Comparison of ENCODE assay signal across 23 cellular contexts in genomic region chr1:227870375-227870774, GRCh38. TPM values are rescaled to one million over a fixed set of nuclear protein-coding genes. Genes with fewer than 3 reads are reported as not detected.
"Had no signal": no experiment of that assay in that cellular context is flagged by ENCODE, and none has a peak within 500 bp of the region (broad histone marks: within the 10 kb centered on the region; RNA-seq: fewer than 3 reads in every experiment).

No MANE protein-coding gene starts in this region.

- H3K4me3 ChIP-seq: body of pancreas, coronary artery, esophagus squamous epithelium, left ventricle myocardium inferior, sigmoid colon, stomach, testis, upper lobe of left lung had no signal

- H3K9me3 ChIP-seq: body of pancreas, neutrophil, testis had no signal

- H3K36me3 Mint-ChIP-seq: naive B cell had no signal

- H3K4me1 ChIP-seq: body of pancreas, esophagus squamous epithelium, left ventricle myocardium inferior, parathyroid adenoma, sigmoid colon, stomach, testis, upper lobe of left lung had no signal

- H2AFZ ChIP-seq: parathyroid adenoma had no signal

- H3K27ac ChIP-seq: body of pancreas, coronary artery, esophagus squamous epithelium, left ventricle myocardium inferior, neutrophil, parathyroid adenoma, sigmoid colon, stomach, testis, upper lobe of left lung had no signal

- H3K4me3 Mint-ChIP-seq: naive B cell had no signal

- H3K79me2 ChIP-seq: parathyroid adenoma had no signal

- ATAC-seq: body of pancreas had no signal

- H3K36me3 ChIP-seq: esophagus squamous epithelium, left ventricle myocardium inferior, neutrophil, sigmoid colon, stomach, upper lobe of left lung had no signal

- H3K27ac Mint-ChIP-seq: naive B cell had no signal

- DNase-seq: activated CD4-positive, alpha-beta T cell treated with anti-CD3 and anti-CD28 coated beads for 48 hours; activated T-cell treated with anti-CD3 and anti-CD28 coated beads, Interleukin-2, amount 50 U/mL, for 48 hours; amniotic stem cell; central memory CD4-positive, alpha-beta T cell; esophagus squamous epithelium; hippocampal formation; left ventricle myocardium inferior; naive B cell; sigmoid colon; stimulated activated CD4-positive, alpha-beta T cell treated with anti-CD3 and anti-CD28 coated beads, Interleukin-1b, Interleukin-23, amount 100 ng/mL, for 48 hours; testis had no signal

- H3K4me1 Mint-ChIP-seq: naive B cell had no signal

- H3K9ac ChIP-seq: parathyroid adenoma had no signal

- H3K27me3 ChIP-seq: body of pancreas, sigmoid colon, testis, upper lobe of left lung had no signal

RNA-seq across cellular contexts. Expression of gene PRSS38, which starts 54.9 kb away (rescaled TPM):
- total RNA-seq: body of pancreas, endothelial cell of umbilical vein, esophagus squamous epithelium, fibroblast of villous mesenchyme, glomerular endothelial cell, kidney epithelial cell, left ventricle myocardium inferior, mononuclear cell, sigmoid colon, SK-MEL-5, stomach, upper lobe of left lung had no signal
